20 cellular contexts compared by ENCODE assay signal in the genomic region with DNA sequence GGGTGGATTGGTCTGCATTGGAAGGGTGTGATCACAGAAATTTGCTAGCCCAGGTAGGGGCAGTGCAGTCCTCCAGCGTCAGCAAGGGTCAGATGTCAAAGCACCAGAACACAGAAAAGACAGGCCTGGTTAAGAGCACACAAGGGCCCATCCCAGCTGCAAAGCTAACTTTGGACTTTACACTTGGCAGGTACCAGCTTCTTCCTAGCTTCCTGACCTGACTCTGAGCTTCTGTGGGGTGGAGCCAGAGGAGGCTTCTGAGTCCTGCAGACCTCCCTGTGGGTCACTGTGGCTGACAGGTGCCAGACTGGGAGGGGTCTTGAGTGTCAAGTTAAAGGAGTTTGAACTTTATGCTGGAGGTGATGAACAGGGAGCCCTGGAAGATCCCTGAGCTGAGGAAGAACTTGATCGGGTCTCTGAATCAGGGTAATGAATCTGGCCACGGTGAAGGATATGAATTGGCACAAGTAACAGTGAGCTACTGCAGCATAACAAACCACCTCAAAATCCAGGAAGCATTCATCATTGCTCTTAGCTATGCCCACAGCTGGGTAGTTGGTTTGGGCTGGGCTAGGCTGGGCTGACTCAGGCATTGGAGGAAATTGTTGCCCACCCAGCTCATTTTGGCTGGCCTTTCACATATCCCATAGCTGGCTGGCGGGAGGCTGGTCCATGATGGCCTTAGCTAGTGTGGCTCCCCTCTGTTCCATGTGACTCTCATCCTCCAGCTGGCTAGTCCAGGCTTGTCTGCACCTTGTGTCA.
DNase-seq lines count a peak whose midpoint lies in the region; ATAC-seq and TF ChIP-seq lines count a peak whose summit lies in the region.
"Had no signal": no experiment of that assay in that cellular context is flagged by ENCODE, and none has a peak within 500 bp of the region (broad histone marks: within the 10 kb centered on the region; RNA-seq: fewer than 3 reads in every experiment).

No MANE protein-coding gene starts in this region.

- H3K9ac ChIP-seq in trophoblast cell (ENCODE audit: low read length) = no peak overlapping the region

- H3K9me3 Mint-ChIP-seq in activated CD4-positive, alpha-beta memory T cell treated with anti-CD3 and anti-CD28 coated beads, Interleukin-2, amount 10 ng/mL, durations not matched to agents 7 days and 5 days = peaks cover 12% of the 10 kb centered on the region
- peaks cover 10% of the 10 kb centered on the region for H3K9me3 Mint-ChIP-seq in activated CD4-positive, alpha-beta memory T cell treated with anti-CD3 and anti-CD28 coated beads for 36 hours

- no peak overlapping the region for H3K4ac ChIP-seq in trophoblast cell (ENCODE audit: low read depth, low read length)

- ATAC-seq in left colon = peak; percentile 53
- no peak for ATAC-seq in HG02763 (IDR thresholded peaks at IDR 0.05; ENCODE audit: unreplicated experiment)
- ATAC-seq: Panc1 had no signal

- no peak overlapping the region for H3K27ac Mint-ChIP-seq in activated CD4-positive, alpha-beta memory T cell treated with anti-CD3 and anti-CD28 coated beads, Interleukin-2, amount 10 ng/mL, durations not matched to agents 7 days and 5 days
- no peak overlapping the region for H3K27ac Mint-ChIP-seq in activated CD4-positive, alpha-beta memory T cell treated with anti-CD3 and anti-CD28 coated beads for 36 hours
- H3K27ac Mint-ChIP-seq: CD4-positive, alpha-beta T cell had no signal

- no CpG with 5 or more reads among the region's 4 CpGs for WGBS in trophoblast cell (ENCODE audit: extremely low coverage, insufficient coverage, insufficient read length)

- no peak overlapping the region for H3K18ac ChIP-seq in trophoblast cell (ENCODE audit: low read length)

- H3K4me3 ChIP-seq in trophoblast cell (ENCODE audit: low read depth, low read length) = peak overlapping the region; percentile 58
- H3K4me3 ChIP-seq: HAP-1 had no signal

- no peak overlapping the region for H3K4me2 ChIP-seq in trophoblast cell (ENCODE audit: low read length)

- H3K36me3 ChIP-seq in trophoblast cell (ENCODE audit: control insufficient read depth in 1 of 2, insufficient read depth in 2 of 2, low read length in 2 of 2) = no peaks in the 10 kb centered on the region
- H3K36me3 ChIP-seq: BE2C, HAP-1 had no signal

- H2BK5ac ChIP-seq in trophoblast cell (ENCODE audit: low read depth, low read length, poor library complexity) = no peak overlapping the region

- H4K8ac ChIP-seq in trophoblast cell (ENCODE audit: low read depth, low read length) = no peak overlapping the region

- peaks cover 31% of the 10 kb centered on the region for H3K9me3 ChIP-seq in trophoblast cell (ENCODE audit: insufficient read depth, low read depth, low read length)
- H3K9me3 ChIP-seq: BE2C had no signal

- in situ Hi-C loops in GM13977 (cut with MboI; ENCODE audit: low pct_unique_long_range_greater_than_20kb, low sequenced_read_pairs, unreplicated experiment) = no loop called here

- no peak overlapping the region for H2AFZ ChIP-seq in trophoblast cell (ENCODE audit: insufficient read depth, low read length, poor library complexity)

- H3K4me1 ChIP-seq in trophoblast cell (ENCODE audit: control insufficient read depth in 1 of 2, insufficient read depth in 2 of 2, low read length in 2 of 2) = peaks cover 0 to 2% of the 10 kb centered on the region in 2 experiments
- H3K4me1 ChIP-seq: BE2C, HAP-1 had no signal

- H3K27ac ChIP-seq in trophoblast cell (ENCODE audit: low read depth, low read length) = no peak overlapping the region
- H3K27ac ChIP-seq: 22Rv1, HL-60 had no signal

- no peaks in the 10 kb centered on the region for H3K27me3 ChIP-seq in trophoblast cell (ENCODE audit: insufficient read depth, low read length)
- H3K27me3 ChIP-seq: BE2C had no signal

- H3K4me1 Mint-ChIP-seq in activated CD4-positive, alpha-beta memory T cell treated with anti-CD3 and anti-CD28 coated beads, Interleukin-2, amount 10 ng/mL, durations not matched to agents 7 days and 5 days = no peaks in the 10 kb centered on the region
- no peaks in the 10 kb centered on the region for H3K4me1 Mint-ChIP-seq in activated CD4-positive, alpha-beta memory T cell treated with anti-CD3 and anti-CD28 coated beads for 36 hours (ENCODE audit: low read depth)

- H3K79me1 ChIP-seq in trophoblast cell (ENCODE audit: low read length) = no peaks in the 10 kb centered on the region

- no peaks in the 10 kb centered on the region for H3K79me2 ChIP-seq in trophoblast cell (ENCODE audit: control insufficient read depth, insufficient read depth, low read length, poor library complexity)

- H3K4me3 Mint-ChIP-seq in activated CD4-positive, alpha-beta memory T cell treated with anti-CD3 and anti-CD28 coated beads, Interleukin-2, amount 10 ng/mL, durations not matched to agents 7 days and 5 days = no peak overlapping the region
- no peak overlapping the region for H3K4me3 Mint-ChIP-seq in activated CD4-positive, alpha-beta memory T cell treated with anti-CD3 and anti-CD28 coated beads for 36 hours
- H3K4me3 Mint-ChIP-seq: CD4-positive, alpha-beta T cell had no signal

- peak; percentile 9 for DNase-seq in activated CD4-positive, alpha-beta memory T cell treated with anti-CD3 and anti-CD28 coated beads, Interleukin-2, amount 10 ng/mL, durations not matched to agents 7 days and 5 days
- DNase-seq in activated CD4-positive, alpha-beta memory T cell treated with anti-CD3 and anti-CD28 coated beads for 36 hours = no peak
- peak; percentile 2 for DNase-seq in GM13977 (ENCODE audit: low spot score)
- DNase-seq in left colon = peak in 1 of 2 donors; percentile 22
- DNase-seq in trophoblast cell = no peak
- DNase-seq in ecto neural progenitor cell (ENCODE audit: low spot score) = no peak
- no peak for DNase-seq in SIG-M5 (lab: John Stamatoyannopoulos, UW)
- DNase-seq: BE2C; CD4-positive, alpha-beta T cell; EL; NCI-H1105 treated with DMSO at 0.1 percent for 48 hours; NCI-H1694 treated with DMSO at 0.1 percent for 48 hours; NCI-H2107; NCI-H2227 treated with DMSO at 0.1 percent for 48 hours; NCI-H524 treated with DMSO at 0.1 percent for 48 hours had no signal

- H3K36me3 Mint-ChIP-seq in activated CD4-positive, alpha-beta memory T cell treated with anti-CD3 and anti-CD28 coated beads, Interleukin-2, amount 10 ng/mL, durations not matched to agents 7 days and 5 days (ENCODE audit: low read depth) = peaks cover 3% of the 10 kb centered on the region
- no peaks in the 10 kb centered on the region for H3K36me3 Mint-ChIP-seq in activated CD4-positive, alpha-beta memory T cell treated with anti-CD3 and anti-CD28 coated beads for 36 hours

- POLR2A ChIA-PET in activated CD4-positive, alpha-beta memory T cell treated with anti-CD3 and anti-CD28 coated beads, Interleukin-2, amount 10 ng/mL, durations not matched to agents 7 days and 5 days (lab: Charles Lee) = no interaction called here
- POLR2A ChIA-PET in activated CD4-positive, alpha-beta memory T cell treated with anti-CD3 and anti-CD28 coated beads for 36 hours (lab: Charles Lee) = no interaction called here

- CTCF ChIA-PET in activated CD4-positive, alpha-beta memory T cell treated with anti-CD3 and anti-CD28 coated beads, Interleukin-2, amount 10 ng/mL, durations not matched to agents 7 days and 5 days (lab: Charles Lee) = no interaction called here
- CTCF ChIA-PET in activated CD4-positive, alpha-beta memory T cell treated with anti-CD3 and anti-CD28 coated beads for 36 hours (lab: Charles Lee) = interaction anchor here (0.8 kb wide), 1 partner anchor 71 kb away, joined by 4 read pairs; no protein-coding TSS in a partner anchor

- intact Hi-C loops in activated CD4-positive, alpha-beta memory T cell treated with anti-CD3 and anti-CD28 coated beads for 36 hours (cut with micrococcal nuclease) = no loop called here
- intact Hi-C loops in left colon (cut with DNase I, micrococcal nuclease) = no loop called here

- H2BK120ac ChIP-seq in trophoblast cell (ENCODE audit: insufficient read depth, low read length, poor library complexity) = no peak overlapping the region

- no peak overlapping the region for H2AK5ac ChIP-seq in trophoblast cell (ENCODE audit: low read length)

- no peak overlapping the region for H4K91ac ChIP-seq in trophoblast cell (ENCODE audit: low read depth, low read length)

- no peak overlapping the region for H3K23ac ChIP-seq in trophoblast cell (ENCODE audit: low read length)

- H3K27me3 Mint-ChIP-seq in activated CD4-positive, alpha-beta memory T cell treated with anti-CD3 and anti-CD28 coated beads, Interleukin-2, amount 10 ng/mL, durations not matched to agents 7 days and 5 days = peaks cover 2% of the 10 kb centered on the region
- H3K27me3 Mint-ChIP-seq in activated CD4-positive, alpha-beta memory T cell treated with anti-CD3 and anti-CD28 coated beads for 36 hours = peaks cover 2% of the 10 kb centered on the region
- H3K27me3 Mint-ChIP-seq: CD4-positive, alpha-beta T cell had no signal

- no peak overlapping the region for H3K14ac ChIP-seq in trophoblast cell (ENCODE audit: low read length)

- TF ChIP-seq CTCF in GM13977 (IDR thresholded peaks at IDR 0.05; ENCODE audit: extremely low read depth, insufficient read depth, missing control alignments) = no peak

- no peak overlapping the region for H4K12ac ChIP-seq in trophoblast cell (ENCODE audit: low read depth, low read length)

- no peak overlapping the region for H2BK12ac ChIP-seq in trophoblast cell (ENCODE audit: low read length)

Comparison
In these comparisons a context has a peak if more than half of its experiments do, and no peak if none do; other contexts are left out.
1. DNase-seq: peak in activated CD4-positive, alpha-beta memory T cell treated with anti-CD3 and anti-CD28 coated beads, Interleukin-2, amount 10 ng/mL, durations not matched to agents 7 days and 5 days (single experiment) and GM13977 (single experiment); none in activated CD4-positive, alpha-beta memory T cell treated with anti-CD3 and anti-CD28 coated beads for 36 hours (single experiment), trophoblast cell (0 of 2), ecto neural progenitor cell (single experiment) and SIG-M5 (single experiment).